Comparison of ENCODE assay signal across 1 cellular context in the genomic region with DNA sequence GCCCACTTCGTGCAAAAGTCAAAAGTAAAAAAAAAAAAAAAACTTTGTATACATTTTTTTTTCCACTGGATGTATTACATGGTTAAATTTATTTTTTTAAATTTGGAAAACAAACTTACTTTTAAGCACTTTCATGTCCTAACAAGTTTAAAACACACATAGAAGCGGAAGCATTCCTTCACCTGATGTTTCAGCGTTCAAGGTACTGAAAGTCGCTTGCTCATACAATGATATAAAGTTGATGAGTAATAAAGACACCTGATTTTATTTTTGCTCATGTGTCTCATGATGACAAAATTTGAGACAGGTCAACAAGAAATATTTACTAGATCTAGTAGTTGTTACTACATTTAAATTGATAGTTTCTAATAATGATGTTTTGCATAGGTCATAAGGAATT.
TF ChIP-seq lines count a peak whose summit lies in the region.

No MANE protein-coding gene starts in this region.

TF ChIP-seq in IMR-90, 13 proteins besides CTCF, POLR2A, EP300 and RAD21:
- TF ChIP-seq RCOR1 (IDR thresholded peaks at IDR 0.05; ENCODE audit: insufficient replicate concordance, low read length) (no peak), NFE2L2 (IDR thresholded peaks at IDR 0.05; ENCODE audit: low read depth, low read length) (no peak), MAFK (IDR thresholded peaks at IDR 0.05; ENCODE audit: low read depth, low read length) (no peak), MAZ (IDR thresholded peaks at IDR 0.05; ENCODE audit: borderline replicate concordance, low read depth, low read length) (no peak), FOS (IDR thresholded peaks at IDR 0.05; ENCODE audit: low read depth, low read length) (no peak), CHD1 (IDR thresholded peaks at IDR 0.05; ENCODE audit: low read depth, low read length) (no peak), BHLHE40 (IDR thresholded peaks at IDR 0.05; ENCODE audit: low read depth, low read length) (no peak), RFX5 (IDR thresholded peaks at IDR 0.05; ENCODE audit: low read depth, low read length) (no peak), SMC3 (IDR thresholded peaks at IDR 0.05; ENCODE audit: low read depth, low read length) (no peak), CEBPB (IDR thresholded peaks at IDR 0.05; ENCODE audit: low read depth, low read length) (no peak), ELK1 (IDR thresholded peaks at IDR 0.05; ENCODE audit: borderline replicate concordance, low read depth, low read length) (no peak), MXI1 (IDR thresholded peaks at IDR 0.05; ENCODE audit: borderline replicate concordance, low read depth, low read length) (no peak), USF2 (IDR thresholded peaks at IDR 0.05; ENCODE audit: low read depth, low read length) (no peak)
